ENCODE assay signal across 19 cellular contexts in genomic region chr18:22847867-22848451, GRCh38.
"Had no signal": no experiment of that assay in that cellular context is flagged by ENCODE, and none has a peak within 500 bp of the region (broad histone marks: within the 10 kb centered on the region; RNA-seq: fewer than 3 reads in every experiment).

No MANE protein-coding gene starts in this region.

- H3K36me3 Mint-ChIP-seq: naive thymus-derived CD4-positive, alpha-beta T cell; stimulated activated memory B cell treated with anti-CD40 and anti-IgM and Interleukin-4, amounts not matched to agents 10 μg/mL and 1 μg/mL and 100 μg/mL, for 72 hours; type B pancreatic cell had no signal

- H3K27ac ChIP-seq: adrenal gland, coronary artery, gastrocnemius medialis, heart right ventricle, neutrophil, VCaP had no signal

- H3K9me3 Mint-ChIP-seq: activated CD8-positive, alpha-beta T cell treated with anti-CD3 and anti-CD28 coated beads for 36 hours; activated T-helper 1 cell treated with anti-CD3 and anti-CD28 coated beads, Interleukin-12 subunit alpha, Interleukin-12 subunit beta, Interleukin-2, Interleukin-4 antibody, amounts not matched to agents 30 ng/mL and 10 ng/mL and 1 ng/mL, durations not matched to agents 14 hours and 24 hours and 36 hours; naive thymus-derived CD4-positive, alpha-beta T cell; stimulated activated memory B cell treated with anti-CD40 and anti-IgM and Interleukin-4, amounts not matched to agents 10 μg/mL and 1 μg/mL and 100 μg/mL, for 72 hours had no signal

- H3K4me1 Mint-ChIP-seq: stimulated activated memory B cell treated with anti-CD40 and anti-IgM and Interleukin-4, amounts not matched to agents 10 μg/mL and 1 μg/mL and 100 μg/mL, for 72 hours had no signal

- H3K36me3 ChIP-seq: adrenal gland, gastrocnemius medialis, heart right ventricle, neutrophil had no signal

- H3K9me3 ChIP-seq: adrenal gland, gastrocnemius medialis, heart right ventricle, neutrophil had no signal

- H3K27me3 ChIP-seq: adrenal gland, gastrocnemius medialis, heart right ventricle, neutrophil had no signal

- H3K27me3 Mint-ChIP-seq: activated CD8-positive, alpha-beta T cell treated with anti-CD3 and anti-CD28 coated beads for 36 hours; stimulated activated memory B cell treated with anti-CD40 and anti-IgM and Interleukin-4, amounts not matched to agents 10 μg/mL and 1 μg/mL and 100 μg/mL, for 72 hours; type B pancreatic cell had no signal

- DNase-seq: activated CD8-positive, alpha-beta memory T cell treated with anti-CD3 and anti-CD28 coated beads, Interleukin-2, amount 50 U/mL, for 4 hours; activated CD8-positive, alpha-beta T cell treated with anti-CD3 and anti-CD28 coated beads for 36 hours; activated naive CD4-positive, alpha-beta T cell treated with Interleukin-2 at 50 U/mL for 16 hours; adrenal gland; central memory CD4-positive, alpha-beta T cell; effector CD8-positive, alpha-beta T cell; gastrocnemius medialis; heart right ventricle; naive thymus-derived CD4-positive, alpha-beta T cell; posterior cingulate gyrus; right cardiac atrium; substantia nigra had no signal

- H3K27ac Mint-ChIP-seq: activated CD8-positive, alpha-beta T cell treated with anti-CD3 and anti-CD28 coated beads for 36 hours; activated T-helper 1 cell treated with anti-CD3 and anti-CD28 coated beads, Interleukin-12 subunit alpha, Interleukin-12 subunit beta, Interleukin-2, Interleukin-4 antibody, amounts not matched to agents 30 ng/mL and 10 ng/mL and 1 ng/mL, durations not matched to agents 14 hours and 24 hours and 36 hours; naive thymus-derived CD4-positive, alpha-beta T cell; stimulated activated memory B cell treated with anti-CD40 and anti-IgM and Interleukin-4, amounts not matched to agents 10 μg/mL and 1 μg/mL and 100 μg/mL, for 72 hours; type B pancreatic cell had no signal

- H3K4me1 ChIP-seq: adrenal gland, gastrocnemius medialis, heart right ventricle had no signal

- H3K4me3 Mint-ChIP-seq: activated CD8-positive, alpha-beta T cell treated with anti-CD3 and anti-CD28 coated beads for 36 hours; activated T-helper 1 cell treated with anti-CD3 and anti-CD28 coated beads, Interleukin-12 subunit alpha, Interleukin-12 subunit beta, Interleukin-2, Interleukin-4 antibody, amounts not matched to agents 30 ng/mL and 10 ng/mL and 1 ng/mL, durations not matched to agents 14 hours and 24 hours and 36 hours; naive thymus-derived CD4-positive, alpha-beta T cell; stimulated activated memory B cell treated with anti-CD40 and anti-IgM and Interleukin-4, amounts not matched to agents 10 μg/mL and 1 μg/mL and 100 μg/mL, for 72 hours; type B pancreatic cell had no signal

- ATAC-seq: activated CD8-positive, alpha-beta T cell treated with anti-CD3 and anti-CD28 coated beads for 36 hours; gastrocnemius medialis; heart right ventricle; naive thymus-derived CD4-positive, alpha-beta T cell; right cardiac atrium; stimulated activated memory B cell treated with anti-CD40 and anti-IgM and Interleukin-4, amounts not matched to agents 10 μg/mL and 1 μg/mL and 100 μg/mL, for 72 hours had no signal

- H3K4me3 ChIP-seq: adrenal gland, coronary artery, gastrocnemius medialis, heart right ventricle, smooth muscle cell had no signal
